16 cellular contexts compared by ENCODE assay signal in genomic region chr20:44691424-44692423, GRCh38. TPM values are rescaled to one million over a fixed set of nuclear protein-coding genes. Genes with fewer than 3 reads are reported as not detected.
DNase-seq lines count a peak whose midpoint lies in the region; ATAC-seq and TF ChIP-seq lines count a peak whose summit lies in the region.
"Had no signal": no experiment of that assay in that cellular context is flagged by ENCODE, and none has a peak within 500 bp of the region (broad histone marks: within the 10 kb centered on the region; RNA-seq: fewer than 3 reads in every experiment).

No MANE protein-coding gene starts in this region.

- no peak overlapping the region for H3K4me3 Mint-ChIP-seq in natural killer cell treated with Interleukin-12 subunit alpha and Interleukin-12 subunit beta and Interleukin-15 and Interleukin-18, amount 100 ng/mL, for 72 hours
- no peak overlapping the region for H3K4me3 Mint-ChIP-seq in activated T-cell treated with anti-CD3 and anti-CD28 coated beads, Interleukin-2, amount 50 U/mL, for 4 hours
- H3K4me3 Mint-ChIP-seq: activated CD8-positive, alpha-beta T cell treated with anti-CD3 and anti-CD28 coated beads for 36 hours; activated naive CD4-positive, alpha-beta T cell treated with anti-CD3 and anti-CD28 coated beads for 36 hours had no signal

- peak; percentile 85 to 93 (median 88) for ATAC-seq in heart left ventricle
- no peak for ATAC-seq in natural killer cell treated with Interleukin-12 subunit alpha and Interleukin-12 subunit beta and Interleukin-15 and Interleukin-18, amount 100 ng/mL, for 72 hours
- no peak for ATAC-seq in activated T-cell treated with anti-CD3 and anti-CD28 coated beads, Interleukin-2, amount 50 U/mL, for 4 hours
- ATAC-seq: activated CD8-positive, alpha-beta T cell treated with anti-CD3 and anti-CD28 coated beads for 36 hours; GM12878 had no signal

- H3K9me3 ChIP-seq in heart left ventricle, result peaks cover 0 to 10% (median 0%) of the 10 kb centered on the region in 12 donors
- H3K9me3 ChIP-seq in sigmoid colon, result no peaks in the 10 kb centered on the region

- H3K36me3 Mint-ChIP-seq in natural killer cell treated with Interleukin-12 subunit alpha and Interleukin-12 subunit beta and Interleukin-15 and Interleukin-18, amount 100 ng/mL, for 72 hours, result no peaks in the 10 kb centered on the region
- H3K36me3 Mint-ChIP-seq in activated T-cell treated with anti-CD3 and anti-CD28 coated beads, Interleukin-2, amount 50 U/mL, for 4 hours (ENCODE audit: insufficient read depth), result no peaks in the 10 kb centered on the region

- TF ChIP-seq POLR2A in heart left ventricle (IDR thresholded peaks at IDR 0.05) (no peak), sigmoid colon (IDR thresholded peaks at IDR 0.05) (no peak)

- peaks cover 11 to 13% of the 10 kb centered on the region in 2 donors for H3K27me3 Mint-ChIP-seq in natural killer cell treated with Interleukin-12 subunit alpha and Interleukin-12 subunit beta and Interleukin-15 and Interleukin-18, amount 100 ng/mL, for 72 hours
- H3K27me3 Mint-ChIP-seq in activated T-cell treated with anti-CD3 and anti-CD28 coated beads, Interleukin-2, amount 50 U/mL, for 4 hours (ENCODE audit: low read depth), result peaks cover 3% of the 10 kb centered on the region

- peaks cover 0 to 2% of the 10 kb centered on the region in 2 donors for H3K4me1 Mint-ChIP-seq in natural killer cell treated with Interleukin-12 subunit alpha and Interleukin-12 subunit beta and Interleukin-15 and Interleukin-18, amount 100 ng/mL, for 72 hours (ENCODE audit: low read depth in 2 of 2)
- H3K4me1 Mint-ChIP-seq in activated T-cell treated with anti-CD3 and anti-CD28 coated beads, Interleukin-2, amount 50 U/mL, for 4 hours (ENCODE audit: low read depth), result no peaks in the 10 kb centered on the region

- TF ChIP-seq EP300 in sigmoid colon (IDR thresholded peaks at IDR 0.05), result no peak

- DNase-seq in AG10803 (ENCODE audit: low read depth) (peak; percentile 92), SW480 (ENCODE audit: low spot score) (peak; percentile 51), heart left ventricle (peak; percentile 82 to 93 (median 85)), sigmoid colon (peak; percentile 79), dedifferentiated amniotic fluid mesenchymal stem cell (ENCODE audit: extremely low spot score) (no peak), NCI-H69 (lab: John Stamatoyannopoulos, UW) (no peak)
- DNase-seq in natural killer cell treated with Interleukin-12 subunit alpha and Interleukin-12 subunit beta and Interleukin-15 and Interleukin-18, amount 100 ng/mL, for 72 hours (ENCODE audit: low spot score), result no peak
- no peak for DNase-seq in activated T-cell treated with anti-CD3 and anti-CD28 coated beads, Interleukin-2, amount 50 U/mL, for 4 hours
- DNase-seq: activated CD8-positive, alpha-beta T cell treated with anti-CD3 and anti-CD28 coated beads for 36 hours; activated naive CD4-positive, alpha-beta T cell treated with anti-CD3 and anti-CD28 coated beads for 36 hours; DMS53; NCI-H2171; T-helper 9 cell had no signal

- TF ChIP-seq CTCF in AG10803 (conservative IDR thresholded peaks at IDR 0.05; ENCODE audit: low read length) (no peak), heart left ventricle (IDR thresholded peaks at IDR 0.05) (no peak), sigmoid colon (IDR thresholded peaks at IDR 0.05) (no peak)

- WGBS in heart left ventricle, 4 donors, result 49 to 63% (median 57%) methylated on average over 7 of the region's 7 CpGs
- WGBS in sigmoid colon, 2 donors, result 83 to 91% methylated on average over 7 of the region's 7 CpGs

- intact Hi-C loops in heart left ventricle (cut with DNase I) (loop anchor here in 2 of 10 donors (1.0 to 2.0 kb wide), 3 partner anchors 23 to 37 kb away; partner anchors contain the start of gene CCN5 (in 1 of the 2)), sigmoid colon (cut with DNase I) (no loop called here)

- H3K4me1 ChIP-seq in heart left ventricle, result peaks cover 0 to 56% (median 34%) of the 10 kb centered on the region in 12 donors
- H3K4me1 ChIP-seq in sigmoid colon, result peaks cover 0 to 26% (median 16%) of the 10 kb centered on the region in 4 donors

- no peaks in the 10 kb centered on the region for H3K36me3 ChIP-seq in heart left ventricle
- no peaks in the 10 kb centered on the region for H3K36me3 ChIP-seq in sigmoid colon

- no peak overlapping the region for H3K4me3 ChIP-seq in AG10803 (ENCODE audit: low read length)
- no peak overlapping the region for H3K4me3 ChIP-seq in heart left ventricle
- no peak overlapping the region for H3K4me3 ChIP-seq in sigmoid colon
- H3K4me3 ChIP-seq: GM12878, smooth muscle cell had no signal

- H3K27me3 ChIP-seq in heart left ventricle (no peaks in the 10 kb centered on the region), sigmoid colon (no peaks in the 10 kb centered on the region)

- peak overlapping the region; percentile 55 to 95 (median 84) for H3K27ac ChIP-seq in heart left ventricle
- peak overlapping the region; percentile 50 to 90 (median 62) for H3K27ac ChIP-seq in sigmoid colon

- H3K9me3 Mint-ChIP-seq in natural killer cell treated with Interleukin-12 subunit alpha and Interleukin-12 subunit beta and Interleukin-15 and Interleukin-18, amount 100 ng/mL, for 72 hours, result no peaks in the 10 kb centered on the region
- no peaks in the 10 kb centered on the region for H3K9me3 Mint-ChIP-seq in activated T-cell treated with anti-CD3 and anti-CD28 coated beads, Interleukin-2, amount 50 U/mL, for 4 hours
- H3K9me3 Mint-ChIP-seq: activated CD8-positive, alpha-beta T cell treated with anti-CD3 and anti-CD28 coated beads for 36 hours; activated naive CD4-positive, alpha-beta T cell treated with anti-CD3 and anti-CD28 coated beads for 36 hours had no signal

- H3K27ac Mint-ChIP-seq in natural killer cell treated with Interleukin-12 subunit alpha and Interleukin-12 subunit beta and Interleukin-15 and Interleukin-18, amount 100 ng/mL, for 72 hours, result no peak overlapping the region
- H3K27ac Mint-ChIP-seq: activated CD8-positive, alpha-beta T cell treated with anti-CD3 and anti-CD28 coated beads for 36 hours; activated naive CD4-positive, alpha-beta T cell treated with anti-CD3 and anti-CD28 coated beads for 36 hours had no signal

RNA-seq across cellular contexts. Expression of gene CCN5, which starts 23.4 kb away (rescaled TPM):
- total RNA-seq in heart left ventricle, result 10 to 100 TPM in 8 of 9 donors, 1 to 10 TPM in 1; 7.3 to 62.3 (median 28.7) TPM
- 10 to 100 TPM; 11.0 to 92.3 TPM for polyA plus RNA-seq in heart left ventricle
- total RNA-seq in sigmoid colon, result 10 to 100 TPM in 3 of 4 donors, 1 to 10 TPM in 1; 5.0 to 48.7 (median 18.5) TPM
- polyA plus RNA-seq in sigmoid colon, result 10 to 100 TPM in 1 of 3 donors, 1 to 10 TPM in 2; 1.0 to 21.0 (median 2.8) TPM
- not detected for total RNA-seq in natural killer cell treated with Interleukin-12 subunit alpha and Interleukin-12 subunit beta and Interleukin-15 and Interleukin-18, amount 100 ng/mL, for 72 hours
- total RNA-seq in activated T-cell treated with anti-CD3 and anti-CD28 coated beads, Interleukin-2, amount 50 U/mL, for 4 hours, result under 1 TPM in 1 of 3 donors, not detected in 2; 0.15 TPM
- total RNA-seq: activated CD8-positive, alpha-beta T cell treated with anti-CD3 and anti-CD28 coated beads for 36 hours; activated naive CD4-positive, alpha-beta T cell treated with anti-CD3 and anti-CD28 coated beads for 36 hours; smooth muscle cell had no signal
- polyA plus RNA-seq: smooth muscle cell had no signal

RNA-seq across cellular contexts. Expression of gene ADA, which starts 40.2 kb away (rescaled TPM):
- total RNA-seq in heart left ventricle (10 to 100 TPM in 2 of 9 donors, 1 to 10 TPM in 7; 2.5 to 11.5 (median 6.0) TPM), sigmoid colon (10 to 100 TPM in 3 of 4 donors, 1 to 10 TPM in 1; 4.3 to 17.1 (median 11.7) TPM)
- polyA plus RNA-seq in heart left ventricle (10 to 100 TPM in 1 of 2 donors, 1 to 10 TPM in 1; 6.4 to 10.9 TPM), sigmoid colon (10 to 100 TPM in 1 of 3 donors, 1 to 10 TPM in 2; 2.5 to 13.8 (median 4.8) TPM)
- 10 to 100 TPM; 31.9 to 42.7 TPM for total RNA-seq in natural killer cell treated with Interleukin-12 subunit alpha and Interleukin-12 subunit beta and Interleukin-15 and Interleukin-18, amount 100 ng/mL, for 72 hours
- 10 to 100 TPM in 2 of 3 donors, 1 to 10 TPM in 1; 8.8 to 13.5 (median 12.5) TPM for total RNA-seq in activated T-cell treated with anti-CD3 and anti-CD28 coated beads, Interleukin-2, amount 50 U/mL, for 4 hours

RNA-seq across cellular contexts. Expression of gene KCNK15, which starts 53.9 kb away (rescaled TPM):
- total RNA-seq in heart left ventricle (1 to 10 TPM in 2 of 9 donors, under 1 TPM in 7; 0.12 to 2.2 (median 0.39) TPM), sigmoid colon (1 to 10 TPM in 2 of 4 donors, under 1 TPM in 2; 0.55 to 2.1 (median 1.0) TPM)
- polyA plus RNA-seq in heart left ventricle (under 1 TPM; 0.23 to 0.33 TPM), sigmoid colon (under 1 TPM in 2 of 3 donors, not detected in 1; 0.28 to 0.60 TPM)
- total RNA-seq in natural killer cell treated with Interleukin-12 subunit alpha and Interleukin-12 subunit beta and Interleukin-15 and Interleukin-18, amount 100 ng/mL, for 72 hours, result under 1 TPM; 0.28 to 0.50 TPM
- total RNA-seq in activated T-cell treated with anti-CD3 and anti-CD28 coated beads, Interleukin-2, amount 50 U/mL, for 4 hours, result 1 to 10 TPM in 2 of 3 donors, under 1 TPM in 1; 0.96 to 1.6 (median 1.1) TPM
- total RNA-seq: GM12878 had no signal
- polyA plus RNA-seq: AG04450, GM12878 had no signal

Comparison
In these comparisons a context has a peak if more than half of its experiments do, and no peak if none do; other contexts are left out.
1. DNase-seq: peak in AG10803 (single experiment), SW480 (single experiment), heart left ventricle (5 of 5) and sigmoid colon (single experiment); none in dedifferentiated amniotic fluid mesenchymal stem cell (single experiment), natural killer cell treated with Interleukin-12 subunit alpha and Interleukin-12 subunit beta and Interleukin-15 and Interleukin-18, amount 100 ng/mL, for 72 hours (single experiment), activated T-cell treated with anti-CD3 and anti-CD28 coated beads, Interleukin-2, amount 50 U/mL, for 4 hours (single experiment) and NCI-H69 (single experiment).
2. ATAC-seq: peak in heart left ventricle (4 of 4); none in natural killer cell treated with Interleukin-12 subunit alpha and Interleukin-12 subunit beta and Interleukin-15 and Interleukin-18, amount 100 ng/mL, for 72 hours (0 of 2) and activated T-cell treated with anti-CD3 and anti-CD28 coated beads, Interleukin-2, amount 50 U/mL, for 4 hours (0 of 2).
3. RNA of gene CCN5, which starts 23.4 kb away (total RNA-seq): 7.3 to 62.3 TPM in heart left ventricle and 5.0 to 48.7 TPM in sigmoid colon; 0.15 TPM in activated T-cell treated with anti-CD3 and anti-CD28 coated beads, Interleukin-2, amount 50 U/mL, for 4 hours and not detected in natural killer cell treated with Interleukin-12 subunit alpha and Interleukin-12 subunit beta and Interleukin-15 and Interleukin-18, amount 100 ng/mL, for 72 hours; every median in the first group is over 4 times any median in the second.